ENCODE assay signal across 8 cellular contexts in the genomic region with DNA sequence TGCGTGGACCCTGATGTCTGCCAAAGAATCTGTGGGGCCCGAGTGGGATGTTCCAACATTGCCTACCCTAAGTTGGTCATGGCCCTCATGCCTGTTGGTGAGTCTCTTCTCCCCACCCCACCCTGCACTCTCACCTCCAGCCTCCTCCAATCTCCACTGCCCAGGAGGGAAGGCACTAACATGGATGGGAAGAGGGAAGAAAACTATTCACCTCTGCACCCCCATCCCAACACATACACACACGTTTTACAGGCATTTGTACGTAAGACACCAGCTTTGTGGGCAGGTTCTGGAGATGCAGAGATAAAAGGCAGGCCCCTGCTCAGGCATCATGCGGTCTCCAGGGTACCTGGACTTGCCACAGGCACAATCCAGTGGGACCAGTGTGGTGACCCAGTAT. TPM values are rescaled to one million over a fixed set of nuclear protein-coding genes. Genes with fewer than 3 reads are reported as not detected.
"Had no signal": no experiment of that assay in that cellular context is flagged by ENCODE, and none has a peak within 500 bp of the region (broad histone marks: within the 10 kb centered on the region; RNA-seq: fewer than 3 reads in every experiment).

No MANE protein-coding gene starts in this region.

- H3K4me3 ChIP-seq: K562 had no signal

- H3K27ac Mint-ChIP-seq: IgD-negative memory B cell had no signal

- ATAC-seq: HepG2, K562 had no signal

- FAIRE-seq: HepG2, HTR-8/SVneo, K562 had no signal

- H3K4me3 Mint-ChIP-seq: IgD-negative memory B cell had no signal

- H3K9me3 Mint-ChIP-seq: IgD-negative memory B cell had no signal

- DNase-seq: IMR-90, KBM-7 had no signal

- H3K27ac ChIP-seq: HL-60 had no signal

RNA-seq across cellular contexts. Expression of gene SLC5A9, which starts 11.2 kb away (rescaled TPM):
- total RNA-seq: HT1080, IMR-90, K562 had no signal
- polyA plus RNA-seq: IgD-negative memory B cell, IMR-90, K562 had no signal
